1 cellular context compared by ENCODE assay signal in the genomic region with DNA sequence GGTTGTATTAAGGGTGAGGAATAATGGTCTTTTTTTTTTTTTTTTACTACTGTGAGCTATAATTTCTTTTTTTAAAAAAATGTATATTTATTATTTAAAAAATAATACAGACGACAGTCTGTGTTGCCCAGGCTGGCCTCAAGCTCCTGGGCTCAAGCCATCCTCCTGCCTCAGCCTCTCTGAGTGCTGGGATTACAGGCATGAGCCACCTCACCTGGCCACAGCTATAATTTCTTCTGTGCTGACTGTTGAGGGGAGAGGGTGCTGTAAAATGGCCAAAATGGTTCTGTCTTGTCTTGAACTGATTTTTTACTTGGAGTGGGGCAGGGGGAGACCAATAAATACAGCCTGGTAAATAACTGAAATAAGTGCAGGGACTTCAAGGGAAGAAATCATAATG.
TF ChIP-seq lines count a peak whose summit lies in the region.

No MANE protein-coding gene starts in this region.

TF ChIP-seq in endothelial cell of umbilical vein, 7 proteins besides CTCF, POLR2A, EP300 and RAD21:
- TF ChIP-seq, protein P1, sequence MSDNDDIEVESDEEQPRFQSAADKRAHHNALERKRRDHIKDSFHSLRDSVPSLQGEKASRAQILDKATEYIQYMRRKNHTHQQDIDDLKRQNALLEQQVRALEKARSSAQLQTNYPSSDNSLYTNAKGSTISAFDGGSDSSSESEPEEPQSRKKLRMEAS (IDR thresholded peaks at IDR 0.05; ENCODE audit: insufficient read depth, insufficient read length): no peak
- TF ChIP-seq MYC (IDR thresholded peaks at IDR 0.05; ENCODE audit: low read depth, low read length) (no peak), EZH2 (IDR thresholded peaks at IDR 0.05; ENCODE audit: borderline replicate concordance, low read depth, low read length, severe bottlenecking) (no peak), FOS (IDR thresholded peaks at IDR 0.05; ENCODE audit: borderline replicate concordance, insufficient read depth, low read length) (no peak), JUN (IDR thresholded peaks at IDR 0.05; ENCODE audit: borderline replicate concordance, insufficient read depth, insufficient read length, low read depth) (no peak), POLR2AphosphoS5 (IDR thresholded peaks at IDR 0.05; ENCODE audit: insufficient read depth, low read depth, low read length) (no peak), GATA2 (IDR thresholded peaks at IDR 0.05; ENCODE audit: insufficient read depth, insufficient read length, low read depth, low read length) (no peak)
